In the genomic region with DNA sequence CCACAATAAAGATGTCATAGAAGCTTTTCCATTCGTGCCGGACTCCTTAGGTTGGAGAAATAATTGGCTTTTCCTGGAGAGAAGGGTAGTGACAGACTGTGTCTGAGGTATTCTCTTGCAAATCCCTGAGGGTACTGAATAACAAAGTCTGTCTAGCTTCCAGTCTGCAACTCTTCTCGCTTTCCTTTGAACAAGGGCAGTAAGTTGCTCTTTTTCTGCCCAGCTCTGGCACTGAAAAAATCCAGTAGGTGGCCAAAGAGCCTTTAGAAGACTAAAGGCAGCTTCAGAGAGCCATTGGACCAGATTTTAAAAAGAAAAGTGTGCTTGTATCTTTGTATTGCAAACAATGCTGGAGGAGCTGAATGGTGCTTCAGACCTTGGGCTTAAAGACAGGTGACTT, we compare ENCODE assay signal across 7 cellular contexts. TPM values are rescaled to one million over a fixed set of nuclear protein-coding genes. Genes with fewer than 3 reads are reported as not detected.
DNase-seq lines count a peak whose midpoint lies in the region; ATAC-seq and TF ChIP-seq lines count a peak whose summit lies in the region.

No MANE protein-coding gene starts in this region.

- in situ Hi-C loops in brain microvascular endothelial cell (cut with HindIII; ENCODE audit: low pct_ligation_motif_present, low sequenced_read_pairs), result no loop called here

- ATAC-seq in GM18519 (IDR thresholded peaks at IDR 0.05; ENCODE audit: low FRiP score, unreplicated experiment), result no peak

- H3K4me3 ChIP-seq in brain microvascular endothelial cell (ENCODE audit: low read depth, low read length), result peak overlapping the region; percentile 6
- H3K4me3 ChIP-seq in mononuclear cell (ENCODE audit: low read length), result peak overlapping the region; percentile 39

- peaks cover 24% of the 10 kb centered on the region for H3K4me1 ChIP-seq in mononuclear cell (ENCODE audit: insufficient read depth, low read length)

- no peak overlapping the region for H3K27ac ChIP-seq in brain microvascular endothelial cell

- no peaks in the 10 kb centered on the region for H3K27me3 ChIP-seq in brain microvascular endothelial cell (replicated peaks)
- H3K27me3 ChIP-seq in mononuclear cell (ENCODE audit: insufficient read depth, low read length), result no peaks in the 10 kb centered on the region

- no peaks in the 10 kb centered on the region for H3K36me3 ChIP-seq in brain microvascular endothelial cell (replicated peaks)

- TF ChIP-seq CTCF in GM12873 (IDR thresholded peaks at IDR 0.05; ENCODE audit: insufficient read depth, low read depth, low read length, missing control alignments) (peak; percentile 33), brain microvascular endothelial cell (IDR thresholded peaks at IDR 0.05; ENCODE audit: low read depth, low read length, missing control alignments) (no peak)

- peak; percentile 36 for DNase-seq in KG1 (lab: John Stamatoyannopoulos, UW)
- no peak for DNase-seq in brain microvascular endothelial cell
- DNase-seq in SHP77 treated with DMSO at 0.1 percent for 48 hours (lab: John Stamatoyannopoulos, UW), result no peak
- no peak for DNase-seq in SKM-1 treated with dmso at 0.1 percent for 144 hours (lab: John Stamatoyannopoulos, UW; ENCODE audit: unreplicated experiment)

- H3K9me3 ChIP-seq in mononuclear cell (ENCODE audit: low read depth, low read length), result no peaks in the 10 kb centered on the region

RNA-seq across cellular contexts. Expression of a gene that starts 20.7 kb away (rescaled TPM):
- 47.5 TPM for total RNA-seq in mononuclear cell
